1 cellular context compared by ENCODE assay signal in genomic region chr12:113649256-113649830, GRCh38.
TF ChIP-seq lines count a peak whose summit lies in the region.

No MANE protein-coding gene starts in this region.

TF ChIP-seq in K562, 482 proteins besides CTCF, POLR2A, EP300 and RAD21 (continued from another document and continues in another):
- TF ChIP-seq ZBTB11 (CRISPR knock-in tag; IDR thresholded peaks at IDR 0.05) (peak in 1 of 3 experiments; percentile 90; a peak in 2 of 6 replicates), BRF1 (IDR thresholded peaks at IDR 0.05; ENCODE audit: borderline replicate concordance, extremely low read depth, insufficient read length) (no peak), ZHX1 (conservative IDR thresholded peaks at IDR 0.05; ENCODE audit: low read length) (no peak), ZNF12 (CRISPR knock-in tag; IDR thresholded peaks at IDR 0.05) (no peak), HMGXB4 (CRISPR knock-in tag; IDR thresholded peaks at IDR 0.05) (no peak), IFI16 (CRISPR knock-in tag; IDR thresholded peaks at IDR 0.05) (no peak), TARDBP (IDR thresholded peaks at IDR 0.05) (peak; percentile 99), KDM4B (IDR thresholded peaks at IDR 0.05; ENCODE audit: borderline replicate concordance in 2 of 2, low read depth in 1 of 2) (no peak; a peak in 1 of 4 replicates), NCOR1 (IDR thresholded peaks at IDR 0.05) (peak; percentile 100), CEBPG (CRISPR knock-in tag; IDR thresholded peaks at IDR 0.05) (peak; percentile 26; the same call in 1 of the 2 replicates), CEBPG (tag; conservative IDR thresholded peaks at IDR 0.05 in 1 of 2, IDR thresholded peaks at IDR 0.05 in 1 of 2) (no peak), HDGF (IDR thresholded peaks at IDR 0.05) (0 out of 2 replicates have a peak, but pooled peaks have one; percentile 20), POLR2G (IDR thresholded peaks at IDR 0.05; ENCODE audit: low read depth, low read length) (no peak), SP1 (CRISPR knock-in tag; IDR thresholded peaks at IDR 0.05) (peak; percentile 70), HNRNPH1 (optimal IDR thresholded peaks at IDR 0.05; ENCODE audit: low read depth, low read length) (no peak), CBX5 (IDR thresholded peaks at IDR 0.05; ENCODE audit: borderline replicate concordance, low read depth) (no peak), BRCA1 (IDR thresholded peaks at IDR 0.05) (no peak), BRCA1 (CRISPR knock-in tag; IDR thresholded peaks at IDR 0.05) (no peak), ZNF121 (CRISPR knock-in tag; conservative IDR thresholded peaks at IDR 0.05) (no peak), SIN3A (IDR thresholded peaks at IDR 0.05; ENCODE audit: borderline replicate concordance in 2 of 2, control insufficient read depth in 1 of 2, low read depth in 2 of 2, low read length in 2 of 2) (0 out of 4 replicates have a peak, but pooled peaks of 1 of the 2 experiments have one; percentile 13), KLF13 (tag; IDR thresholded peaks at IDR 0.05; ENCODE audit: borderline replicate concordance, low read depth) (peak; percentile 31; the same call in 1 of the 2 replicates), IRF1 (CRISPR knock-in tag; IDR thresholded peaks at IDR 0.05; ENCODE audit: borderline replicate concordance) (0 out of 2 replicates have a peak, but pooled peaks have one; percentile 59), ZBED1 (IDR thresholded peaks at IDR 0.05) (peak; percentile 96), ZBTB5 (IDR thresholded peaks at IDR 0.05) (no peak), CC2D1A (IDR thresholded peaks at IDR 0.05) (peak; percentile 99), ZBTB26 (CRISPR knock-in tag; IDR thresholded peaks at IDR 0.05) (no peak), ZNF274 (IDR thresholded peaks at IDR 0.05; ENCODE audit: borderline replicate concordance, low read depth, low read length) (peak; percentile 83), ZNF76 (CRISPR knock-in tag; IDR thresholded peaks at IDR 0.05; ENCODE audit: borderline replicate concordance) (peak; percentile 80; the same call in 1 of the 2 replicates), MAFF (IDR thresholded peaks at IDR 0.05; ENCODE audit: low read length) (peak; percentile 34; the same call in 1 of the 2 replicates), ELF2 (CRISPR knock-in tag; IDR thresholded peaks at IDR 0.05) (0 out of 2 replicates have a peak, but pooled peaks have one; percentile 53), ZNF395 (CRISPR knock-in tag; IDR thresholded peaks at IDR 0.05) (peak; percentile 98), FOXP1 (CRISPR knock-in tag; IDR thresholded peaks at IDR 0.05) (peak; percentile 83; the same call in 1 of the 2 replicates), ZC3H11A (IDR thresholded peaks at IDR 0.05; ENCODE audit: low read depth, low read length) (no peak), RBBP5 (IDR thresholded peaks at IDR 0.05; ENCODE audit: borderline replicate concordance, insufficient read depth, low read length, poor library complexity, severe bottlenecking) (peak; percentile 52), RFX7 (CRISPR knock-in tag; IDR thresholded peaks at IDR 0.05) (no peak), ZBTB1 (CRISPR knock-in tag; IDR thresholded peaks at IDR 0.05; ENCODE audit: borderline replicate concordance, low read depth) (no peak; the same call in 1 of the 2 replicates), ZNF217 (CRISPR knock-in tag; IDR thresholded peaks at IDR 0.05) (no peak), KLF6 (CRISPR knock-in tag; IDR thresholded peaks at IDR 0.05; ENCODE audit: borderline replicate concordance) (no peak; the same call in 1 of the 2 replicates), ZNF695 (CRISPR knock-in tag; IDR thresholded peaks at IDR 0.05) (no peak), ZBTB34 (CRISPR knock-in tag; IDR thresholded peaks at IDR 0.05) (no peak), CTBP1 (IDR thresholded peaks at IDR 0.05; ENCODE audit: borderline replicate concordance) (peak; percentile 98), DACH1 (IDR thresholded peaks at IDR 0.05; ENCODE audit: partially characterized antibody) (peak; percentile 97), HDAC3 (IDR thresholded peaks at IDR 0.05; ENCODE audit: borderline replicate concordance, partially characterized antibody) (peak; percentile 99), MITF (IDR thresholded peaks at IDR 0.05) (peak; percentile 96), KDM2B (CRISPR knock-in tag; IDR thresholded peaks at IDR 0.05) (0 out of 2 replicates have a peak, but pooled peaks have one; percentile 48)
